22 cellular contexts compared by ENCODE assay signal in the genomic region with DNA sequence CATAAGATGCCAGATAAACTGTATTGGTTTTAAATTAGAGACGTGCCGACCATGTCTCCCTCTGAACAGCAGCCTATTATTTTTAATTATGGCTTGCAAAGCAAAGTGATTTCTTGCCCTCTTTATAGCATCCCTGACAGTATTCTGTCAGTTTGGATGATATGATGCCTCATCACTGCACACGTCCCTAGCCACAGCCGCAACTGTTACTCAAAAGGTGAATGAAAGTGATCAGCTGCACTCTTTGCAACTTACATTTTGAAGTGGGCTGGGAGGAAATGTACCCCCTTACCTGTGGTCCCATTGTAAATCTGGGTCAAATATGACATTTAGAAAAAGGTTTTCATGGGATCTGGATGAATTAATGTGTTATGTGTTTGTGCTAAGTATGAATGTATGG.
"Had no signal": no experiment of that assay in that cellular context is flagged by ENCODE, and none has a peak within 500 bp of the region (broad histone marks: within the 10 kb centered on the region; RNA-seq: fewer than 3 reads in every experiment).

No MANE protein-coding gene starts in this region.

- H3K27ac Mint-ChIP-seq: activated CD4-positive, alpha-beta T cell treated with anti-CD3 and anti-CD28 coated beads, Interleukin-2, amount 10 ng/mL, durations not matched to agents 24 days and 14 days; activated naive CD8-positive, alpha-beta T cell; T-helper 1 cell treated with Interleukin-12 subunit alpha and Interleukin-12 subunit beta and Interleukin-4 antibody, amounts not matched to agents 30 μg/mL and 1 μg/mL, for 36 hours; WTC11 had no signal

- H3K4me3 Mint-ChIP-seq: activated CD4-positive, alpha-beta T cell treated with anti-CD3 and anti-CD28 coated beads, Interleukin-2, amount 10 ng/mL, durations not matched to agents 24 days and 14 days; activated naive CD8-positive, alpha-beta T cell; T-helper 1 cell treated with Interleukin-12 subunit alpha and Interleukin-12 subunit beta and Interleukin-4 antibody, amounts not matched to agents 30 μg/mL and 1 μg/mL, for 36 hours; WTC11 had no signal

- FAIRE-seq: HepG2 had no signal

- H3K27me3 Mint-ChIP-seq: activated naive CD8-positive, alpha-beta T cell had no signal

- DNase-seq: activated CD4-positive, alpha-beta T cell treated with anti-CD3 and anti-CD28 coated beads, Interleukin-2, amount 10 ng/mL, durations not matched to agents 24 days and 14 days; activated CD4-positive, CD25-positive, alpha-beta regulatory T cell treated with anti-CD3 and anti-CD28 coated beads, Interleukin-2, amount 50 U/mL, for 72 hours; activated effector memory CD4-positive, alpha-beta T cell treated with Interleukin-2 at 50 U/mL for 16 hours; activated naive CD4-positive, alpha-beta T cell; activated T-cell treated with anti-CD3 and anti-CD28 coated beads for 4 hours; adrenal gland; cerebellar nuclear complex; Karpas-422; NCI-H1048; NCI-H146; NCI-H187 treated with DMSO at 0.1 percent for 48 hours; NCI-H2081 treated with DMSO at 0.1 percent for 48 hours; NCI-H446; Peyer's patch; SHP77; SW 1271; T-helper 9 cell had no signal

- ATAC-seq: HepG2, SK-N-SH treated with all-trans-retinoic acid at 6 μM for 48 hours, WTC11 had no signal
